9 cellular contexts compared by ENCODE assay signal in the genomic region with DNA sequence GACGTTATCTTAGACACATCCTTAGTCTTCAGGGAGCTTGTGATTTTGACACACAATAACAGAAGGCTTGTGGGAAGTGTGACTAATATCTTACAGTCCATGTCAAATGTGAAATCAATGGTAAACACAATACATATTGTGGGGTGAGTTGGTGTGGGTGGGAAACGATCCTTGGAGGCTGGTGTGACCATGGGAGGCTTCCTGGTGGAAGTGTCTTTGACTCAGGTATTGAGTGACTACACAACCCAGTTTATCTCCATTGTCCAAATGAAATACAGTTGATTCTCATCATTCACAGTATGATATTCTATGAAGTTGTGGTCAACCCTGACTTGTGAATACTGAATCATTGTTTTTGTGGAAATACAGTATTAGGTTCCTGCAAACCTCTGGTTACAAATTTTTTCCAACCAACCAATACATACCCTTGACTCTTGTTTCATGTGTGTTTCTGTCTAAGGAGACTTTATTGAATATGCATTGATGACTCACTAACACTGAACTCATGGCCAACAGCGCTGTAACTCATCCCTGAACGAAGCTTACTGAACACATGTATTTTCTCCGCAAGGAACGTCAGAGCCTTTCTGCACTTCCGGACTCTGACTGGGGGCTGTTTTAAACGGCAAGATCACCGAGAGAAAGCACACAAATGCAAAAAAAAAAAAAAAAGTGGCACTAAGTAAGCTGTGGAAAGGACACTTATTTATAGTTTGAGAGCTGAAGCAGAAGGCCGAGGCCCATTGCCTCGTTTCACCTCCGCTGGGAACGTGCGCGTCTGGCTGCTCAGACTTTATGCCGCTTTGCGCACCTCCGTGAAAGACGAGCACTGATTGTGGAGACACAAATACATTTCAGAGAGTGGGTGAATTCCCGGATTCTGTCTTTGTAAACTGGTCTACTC. TPM values are rescaled to one million over a fixed set of nuclear protein-coding genes. Genes with fewer than 3 reads are reported as not detected.
A peak's percentile ranks its signal among the peaks of the same experiment; 100 is the strongest.
DNase-seq lines count a peak whose midpoint lies in the region; TF ChIP-seq lines count a peak whose summit lies in the region.
"Had no signal": no experiment of that assay in that cellular context is flagged by ENCODE, and none has a peak within 500 bp of the region (broad histone marks: within the 10 kb centered on the region; RNA-seq: fewer than 3 reads in every experiment).

No MANE protein-coding gene starts in this region.

- H3K4me2 ChIP-seq in H9 (ENCODE audit: insufficient read depth, insufficient read length, low read length): no peak overlapping the region

- H3K4me3 Mint-ChIP-seq in activated CD4-positive, alpha-beta T cell treated with anti-CD3 and anti-CD28 coated beads, Interleukin-2, amount 10 ng/mL, durations not matched to agents 24 days and 14 days: no peak overlapping the region
- H3K4me3 Mint-ChIP-seq in H9: no peak overlapping the region
- H3K4me3 Mint-ChIP-seq: effector memory CD8-positive, alpha-beta T cell had no signal

- H2BK20ac ChIP-seq in H9 (ENCODE audit: low read depth, low read length, poor library complexity, severe bottlenecking): no peak overlapping the region

- H4K20me1 ChIP-seq in H9 (ENCODE audit: control insufficient read depth, insufficient read depth, insufficient read length): no peaks in the 10 kb centered on the region

- H2BK12ac ChIP-seq in H9 (ENCODE audit: insufficient read length, low read depth, low read length): no peak overlapping the region

- H3K27ac ChIP-seq in SK-N-MC (peak overlapping the region; percentile 50), H9 (ENCODE audit: insufficient read length, low read depth, low read length) (no peak overlapping the region)

- no CpG with 5 or more reads among the region's 20 CpGs for WGBS in H9 (ENCODE audit: extremely low coverage, insufficient read length, low lambda C conversion rate)

- no peak overlapping the region for H3K14ac ChIP-seq in H9 (ENCODE audit: insufficient read depth, low read length)

- H3K27ac Mint-ChIP-seq in activated CD4-positive, alpha-beta T cell treated with anti-CD3 and anti-CD28 coated beads, Interleukin-2, amount 10 ng/mL, durations not matched to agents 24 days and 14 days: peak overlapping the region; percentile 79
- H3K27ac Mint-ChIP-seq in H9: no peak overlapping the region
- H3K27ac Mint-ChIP-seq: effector memory CD8-positive, alpha-beta T cell had no signal

- no peak overlapping the region for H3K4me3 ChIP-seq in SK-N-MC

- no peak overlapping the region for H3T11ph ChIP-seq in H9 (ENCODE audit: low read length)

- H3K4me1 ChIP-seq in H9 (ENCODE audit: insufficient read depth, low read length): peaks cover 14% of the 10 kb centered on the region; the same call in 1 of the 2 replicates

- no peaks in the 10 kb centered on the region for H3K79me1 ChIP-seq in H9 (ENCODE audit: insufficient read depth, low read depth, low read length, poor library complexity, severe bottlenecking)

- no peak overlapping the region for H2AK5ac ChIP-seq in H9 (ENCODE audit: insufficient read length, low read length)

- no peaks in the 10 kb centered on the region for H3K27me3 Mint-ChIP-seq in activated CD4-positive, alpha-beta T cell treated with anti-CD3 and anti-CD28 coated beads, Interleukin-2, amount 10 ng/mL, durations not matched to agents 24 days and 14 days
- no peaks in the 10 kb centered on the region; the same call in 1 of the 2 replicates for H3K27me3 Mint-ChIP-seq in H9 (ENCODE audit: low read depth)

- H2AFZ ChIP-seq in H9 (ENCODE audit: low read length): no peak overlapping the region

- H4K5ac ChIP-seq in H9 (ENCODE audit: insufficient read length, low read depth, low read length): no peak overlapping the region

- H3K9ac ChIP-seq in SK-N-MC (ENCODE audit: insufficient read length) (no peak overlapping the region), H9 (ENCODE audit: extremely low read depth, insufficient read length, low read length) (no peak overlapping the region)

- H3K23me2 ChIP-seq in H9 (ENCODE audit: insufficient read length, low read depth, low read length, poor library complexity, severe bottlenecking): no peaks in the 10 kb centered on the region

- intact Hi-C loops in activated CD4-positive, alpha-beta T cell treated with anti-CD3 and anti-CD28 coated beads, Interleukin-2, amount 10 ng/mL, durations not matched to agents 24 days and 14 days (cut with micrococcal nuclease): loop anchor here (1.0 to 10.0 kb wide), 3 partner anchors 8 to 1286 kb away; a partner anchor contains a TSS
- intact Hi-C loops in posterior cingulate gyrus (cut with DNase I): no loop called here

- H3K9me3 Mint-ChIP-seq in activated CD4-positive, alpha-beta T cell treated with anti-CD3 and anti-CD28 coated beads, Interleukin-2, amount 10 ng/mL, durations not matched to agents 24 days and 14 days: no peaks in the 10 kb centered on the region
- no peaks in the 10 kb centered on the region for H3K9me3 Mint-ChIP-seq in H9
- H3K9me3 Mint-ChIP-seq: effector memory CD8-positive, alpha-beta T cell had no signal

- no peak overlapping the region for H2BK120ac ChIP-seq in H9 (ENCODE audit: low read depth, low read length, poor library complexity, severe bottlenecking)

- no peaks in the 10 kb centered on the region for H3K36me3 Mint-ChIP-seq in activated CD4-positive, alpha-beta T cell treated with anti-CD3 and anti-CD28 coated beads, Interleukin-2, amount 10 ng/mL, durations not matched to agents 24 days and 14 days (ENCODE audit: low read depth)
- no peaks in the 10 kb centered on the region for H3K36me3 Mint-ChIP-seq in H9 (ENCODE audit: insufficient read depth in 1 of 3, low read depth in 3 of 3)

- no peak overlapping the region for H4K91ac ChIP-seq in H9 (ENCODE audit: insufficient read length, low read depth, low read length)

- H3K36me3 ChIP-seq in SK-N-MC (ENCODE audit: insufficient read depth, low read length): no peaks in the 10 kb centered on the region

- no peaks in the 10 kb centered on the region for H3K27me3 ChIP-seq in H9 (ENCODE audit: insufficient read depth, low read length)

- no peak overlapping the region for H2BK5ac ChIP-seq in H9 (ENCODE audit: insufficient read length, low read length)

- H3K4ac ChIP-seq in H9 (ENCODE audit: low read depth, low read length): no peak overlapping the region

- H2BK15ac ChIP-seq in H9 (ENCODE audit: low read depth, low read length): no peak overlapping the region

- TF ChIP-seq CTCF in H9 (conservative IDR thresholded peaks at IDR 0.05): no peak

- no peak for DNase-seq in activated CD4-positive, alpha-beta T cell treated with anti-CD3 and anti-CD28 coated beads, Interleukin-2, amount 10 ng/mL, durations not matched to agents 24 days and 14 days
- DNase-seq in activated CD4-positive, alpha-beta T cell treated with anti-CD3 and anti-CD28 coated beads for 1 hour: no peak
- DNase-seq in SK-N-MC (ENCODE audit: low read depth, low spot score) (no peak), fibroblast of gingiva (ENCODE audit: low read depth) (peak; percentile 62), H9 (no peak), NCI-H2171 treated with DMSO at 0.1 percent for 48 hours (lab: John Stamatoyannopoulos, UW) (no peak), posterior cingulate gyrus (no peak)
- DNase-seq in stimulated activated CD4-positive, alpha-beta T cell treated with anti-CD3 and anti-CD28 coated beads, TNF-alpha, amount 100 ng/mL, for 48 hours (ENCODE audit: low read depth in 3 of 3): peak in 2 of 3 donors; percentile 30 to 51
- DNase-seq: effector memory CD8-positive, alpha-beta T cell had no signal

- peaks cover 16% of the 10 kb centered on the region for H3K4me1 Mint-ChIP-seq in activated CD4-positive, alpha-beta T cell treated with anti-CD3 and anti-CD28 coated beads, Interleukin-2, amount 10 ng/mL, durations not matched to agents 24 days and 14 days
- peaks cover 16 to 20% of the 10 kb centered on the region in 2 experiments for H3K4me1 Mint-ChIP-seq in H9

- H3K23ac ChIP-seq in H9 (ENCODE audit: insufficient read length, low read depth, low read length): no peak overlapping the region

- no peak overlapping the region for H4K8ac ChIP-seq in H9 (replicated peaks; ENCODE audit: insufficient read length, low read depth, low read length)

- H3K79me2 ChIP-seq in H9 (ENCODE audit: insufficient read depth, low read length): no peaks in the 10 kb centered on the region; the same call in 1 of the 2 replicates

- H3K9me3 ChIP-seq in SK-N-MC (ENCODE audit: low read depth, low read length): no peaks in the 10 kb centered on the region
- H3K9me3 ChIP-seq in H9 (ENCODE audit: control insufficient read depth, low read depth, low read length): no peaks in the 10 kb centered on the region

- no peak overlapping the region for H3K18ac ChIP-seq in H9 (ENCODE audit: insufficient read length, low read depth, low read length)

- H3K56ac ChIP-seq in H9 (ENCODE audit: insufficient read length, low read depth, low read length): no peak overlapping the region

RNA-seq across cellular contexts. Expression of a gene that starts 58.9 kb away (rescaled TPM):
- total RNA-seq in activated CD4-positive, alpha-beta T cell treated with anti-CD3 and anti-CD28 coated beads, Interleukin-2, amount 10 ng/mL, durations not matched to agents 24 days and 14 days: 1.0 and 1.1 TPM in 2 replicates
- 7.6 and 8.4 TPM in 2 replicates for total RNA-seq in H9 (2021)

Comparison
In these comparisons a context has a peak if more than half of its experiments do, and no peak if none do; other contexts are left out.
1. DNase-seq: peak in fibroblast of gingiva (single experiment) and stimulated activated CD4-positive, alpha-beta T cell treated with anti-CD3 and anti-CD28 coated beads, TNF-alpha, amount 100 ng/mL, for 48 hours (2 of 3); none in activated CD4-positive, alpha-beta T cell treated with anti-CD3 and anti-CD28 coated beads, Interleukin-2, amount 10 ng/mL, durations not matched to agents 24 days and 14 days (single experiment), activated CD4-positive, alpha-beta T cell treated with anti-CD3 and anti-CD28 coated beads for 1 hour (single experiment), SK-N-MC (single experiment), H9 (single experiment), NCI-H2171 treated with DMSO at 0.1 percent for 48 hours (single experiment) and posterior cingulate gyrus (0 of 10).